18 cellular contexts compared by ENCODE assay signal in genomic region chr12:19093218-19093617, GRCh38. TPM values are rescaled to one million over a fixed set of nuclear protein-coding genes. Genes with fewer than 3 reads are reported as not detected.
A peak's percentile ranks its signal among the peaks of the same experiment; 100 is the strongest.
DNase-seq lines count a peak whose midpoint lies in the region; ATAC-seq and TF ChIP-seq lines count a peak whose summit lies in the region.
"Had no signal": no experiment of that assay in that cellular context is flagged by ENCODE, and none has a peak within 500 bp of the region (broad histone marks: within the 10 kb centered on the region; RNA-seq: fewer than 3 reads in every experiment).

No MANE protein-coding gene starts in this region.

- peak overlapping the region; percentile 24; the same call in 1 of the 2 replicates for H3K4ac ChIP-seq in IMR-90 (ENCODE audit: low read depth, low read length)

- peaks cover 4% of the 10 kb centered on the region; the same call in 1 of the 2 replicates for H3K4me1 ChIP-seq in IMR-90 (ENCODE audit: control insufficient read depth, insufficient read depth, low read length)
- H3K4me1 ChIP-seq: SJCRH30 had no signal

- H2AK5ac ChIP-seq in IMR-90 (ENCODE audit: low read depth, low read length), result no peak overlapping the region

- no TSS peak for BruUV-seq in IMR-90 (replicated peaks; lab: Mats Ljungman, UMichigan)

- H3K27ac ChIP-seq in IMR-90 (ENCODE audit: insufficient read depth, low read length), result peak overlapping the region; percentile 13; the same call in 1 of the 2 replicates
- H3K27ac ChIP-seq: RWPE1, SJCRH30 had no signal

- dilution Hi-C loops in IMR-90 (cut with HindIII; ENCODE audit: low sequenced_read_pairs, unreplicated experiment), result no loop called here

- H4K8ac ChIP-seq in IMR-90 (ENCODE audit: low read depth in 2 of 2, low read length in 2 of 2), result peak overlapping the region in 1 of 2 experiments; percentile 11; a peak in 1 of 4 replicates

- TF ChIP-seq CTCF in IMR-90 (conservative IDR thresholded peaks at IDR 0.05; ENCODE audit: low read depth, low read length) (no peak), choroid plexus epithelial cell (conservative IDR thresholded peaks at IDR 0.05; ENCODE audit: low read depth, low read length) (no peak)

- 20% methylated on average over 1 of the region's 3 CpGs; no CpG with 5 or more reads in 1 of the 2 experiments for WGBS in IMR-90 (ENCODE audit: extremely low coverage in 2 of 2, insufficient read length in 1 of 2), 2 experiments

- in situ Hi-C loops in IMR-90 (cut with MboI; ENCODE audit: low sequenced_read_pairs), result no loop called here

- CTCF ChIA-PET in IMR-90 (lab: Yijun Ruan, JAX), result no interaction called here

- H2AFZ ChIP-seq in IMR-90 (replicated peaks; ENCODE audit: low read length, poor library complexity), result peak overlapping the region; percentile 81

- TF ChIP-seq POLR2A in IMR-90 (IDR thresholded peaks at IDR 0.05; ENCODE audit: low read depth, low read length), result no peak

- peak overlapping the region; percentile 44; the same call in 1 of the 2 replicates for H4K91ac ChIP-seq in IMR-90 (ENCODE audit: insufficient read depth, low read depth, low read length)

- no peaks in the 10 kb centered on the region for H3K9me1 ChIP-seq in IMR-90 (ENCODE audit: insufficient read depth, low read length)

- peak overlapping the region; percentile 58 for H2BK120ac ChIP-seq in IMR-90 (ENCODE audit: low read depth, low read length)

- POLR2A ChIA-PET in IMR-90 (lab: Charles Lee; ENCODE audit: unreplicated experiment), result no interaction called here

- H3K4me2 ChIP-seq in IMR-90 (ENCODE audit: low read depth, low read length), result peak overlapping the region; percentile 4; the same call in 1 of the 2 replicates

- no peak overlapping the region for H3K9ac ChIP-seq in IMR-90 (ENCODE audit: low read depth, low read length)

- no peaks in the 10 kb centered on the region for H3K27me3 ChIP-seq in IMR-90 (ENCODE audit: control insufficient read depth, insufficient read depth, low read length)
- H3K27me3 ChIP-seq: SJCRH30 had no signal

- ATAC-seq in IMR-90 (ENCODE audit: low read depth) (peak; percentile 86), GM21367 (IDR thresholded peaks at IDR 0.05; ENCODE audit: unreplicated experiment) (no peak), GM19324 (IDR thresholded peaks at IDR 0.05; ENCODE audit: low FRiP score, unreplicated experiment) (no peak), HG03175 (IDR thresholded peaks at IDR 0.05; ENCODE audit: unreplicated experiment) (no peak)

- no peak overlapping the region for H3K18ac ChIP-seq in IMR-90 (ENCODE audit: low read depth, low read length)

- TF ChIP-seq RAD21 in IMR-90 (IDR thresholded peaks at IDR 0.05; ENCODE audit: low read length), result no peak

- H3K4me3 ChIP-seq in IMR-90 (ENCODE audit: insufficient read depth, low read depth, low read length) (no peak overlapping the region), choroid plexus epithelial cell (ENCODE audit: low read depth, low read length) (no peak overlapping the region)
- H3K4me3 ChIP-seq: SJCRH30 had no signal

- no peaks in the 10 kb centered on the region for H3K9me3 ChIP-seq in IMR-90 (ENCODE audit: control insufficient read depth, insufficient read depth, low read length)
- H3K9me3 ChIP-seq: SJCRH30 had no signal

- H3K14ac ChIP-seq in IMR-90 (replicated peaks; ENCODE audit: low read depth, low read length), result peak overlapping the region; percentile 33

- DNase-seq in AG08396 (ENCODE audit: low spot score), result peak; percentile 52
- peak; percentile 65 for DNase-seq in IMR-90
- DNase-seq in choroid plexus epithelial cell (ENCODE audit: low read depth), result peak; percentile 48
- DNase-seq in iris pigment epithelial cell (ENCODE audit: low read depth), result peak; percentile 15
- no peak for DNase-seq in NCI-H2227 (lab: John Stamatoyannopoulos, UW; ENCODE audit: unreplicated experiment)
- DNase-seq: CD4-positive, alpha-beta T cell; DMS79 treated with DMSO at 0.1 percent for 48 hours; H7; NCI-H1436 treated with DMSO at 0.1 percent for 48 hours; NCI-H2081 treated with DMSO at 0.1 percent for 48 hours; NCI-H226; NCI-H526 treated with DMSO at 0.1 percent for 48 hours; OCI-M1; SJCRH30 had no signal

- peak overlapping the region; percentile 32 for H2BK5ac ChIP-seq in IMR-90 (ENCODE audit: low read depth, low read length, poor library complexity, severe bottlenecking)

- no peak overlapping the region for H4K5ac ChIP-seq in IMR-90 (ENCODE audit: low read depth, low read length)

- H3K56ac ChIP-seq in IMR-90 (ENCODE audit: extremely low read depth, insufficient read depth, low read length), result no peak overlapping the region

- H3K79me1 ChIP-seq in IMR-90 (ENCODE audit: low read depth in 1 of 2, low read length in 2 of 2), result no peaks in the 10 kb centered on the region

- peak overlapping the region; percentile 81 for H2BK20ac ChIP-seq in IMR-90 (ENCODE audit: low read depth, low read length)

- H2BK15ac ChIP-seq in IMR-90 (ENCODE audit: low read depth, low read length), result peak overlapping the region; percentile 56; the same call in 1 of the 3 replicates

- H3K23ac ChIP-seq in IMR-90 (ENCODE audit: low read depth, low read length), result 0 out of 2 replicates have a peak overlapping the region, but pooled peaks have one; percentile 52

- intact Hi-C loops in IMR-90 (cut with micrococcal nuclease), result no loop called here

- H4K20me1 ChIP-seq in IMR-90 (ENCODE audit: insufficient read depth, low read length), result no peaks in the 10 kb centered on the region

- no peak overlapping the region for H2AK9ac ChIP-seq in IMR-90 (replicated peaks; ENCODE audit: low read depth, low read length, poor library complexity)

- no peaks in the 10 kb centered on the region for H3K36me3 ChIP-seq in IMR-90 (ENCODE audit: control insufficient read depth, insufficient read depth, low read length)
- H3K36me3 ChIP-seq: SJCRH30 had no signal

TF ChIP-seq in IMR-90, 13 proteins besides CTCF, POLR2A, EP300 and RAD21:
- no peak for TF ChIP-seq FOS (IDR thresholded peaks at IDR 0.05; ENCODE audit: low read depth, low read length)

RNA-seq across cellular contexts. Expression of gene PLEKHA5, which starts 36.3 kb away (rescaled TPM):
- 12.2 and 16.1 TPM in 2 replicates for total RNA-seq in IMR-90 (2012; rRNA removed)
- 4.3 and 5.3 TPM in 2 replicates for polyA plus RNA-seq in IMR-90 (2012; rRNA removed)
- 0.95 and 1.1 TPM in 2 replicates for polyA plus RNA-seq in IMR-90 (2012; cell fraction: cytosol; rRNA removed)
- 1.2 and 7.9 TPM in 2 replicates for polyA plus RNA-seq in IMR-90 (2012; cell fraction: nucleus; rRNA removed; ENCODE audit: low replicate concordance)
